1 cellular context compared by ENCODE assay signal in the genomic region with DNA sequence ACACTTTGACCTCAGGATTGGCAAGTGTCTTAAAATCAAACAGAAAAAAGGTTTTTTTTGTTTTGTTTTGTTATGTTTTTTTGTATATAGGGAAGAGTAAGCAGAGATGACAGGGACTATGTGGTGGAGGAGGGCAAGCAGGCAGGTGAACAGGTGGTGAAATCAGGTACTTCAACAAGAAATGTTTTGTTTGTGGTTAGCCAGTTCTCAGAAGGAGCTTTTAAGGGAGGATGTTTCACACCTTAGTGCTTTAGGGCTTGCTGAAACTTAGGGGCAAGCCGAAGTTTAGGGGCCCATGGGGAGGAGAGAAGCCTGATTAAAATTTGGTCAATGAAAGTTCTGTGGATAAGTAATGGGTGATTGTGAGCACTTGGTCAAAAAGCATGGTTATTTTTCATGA.
TF ChIP-seq lines count a peak whose summit lies in the region.

No MANE protein-coding gene starts in this region.

TF ChIP-seq in GM12878, 131 proteins besides CTCF, POLR2A, EP300 and RAD21 (continued from another document):
- TF ChIP-seq E2F8 (IDR thresholded peaks at IDR 0.05; ENCODE audit: low read depth, partially characterized antibody) (no peak), ZBED1 (IDR thresholded peaks at IDR 0.05; ENCODE audit: borderline replicate concordance) (no peak), NRF1 (conservative IDR thresholded peaks at IDR 0.05; ENCODE audit: low read depth, low read length) (no peak), HDGF (IDR thresholded peaks at IDR 0.05) (no peak)
- TF ChIP-seq, protein P1, sequence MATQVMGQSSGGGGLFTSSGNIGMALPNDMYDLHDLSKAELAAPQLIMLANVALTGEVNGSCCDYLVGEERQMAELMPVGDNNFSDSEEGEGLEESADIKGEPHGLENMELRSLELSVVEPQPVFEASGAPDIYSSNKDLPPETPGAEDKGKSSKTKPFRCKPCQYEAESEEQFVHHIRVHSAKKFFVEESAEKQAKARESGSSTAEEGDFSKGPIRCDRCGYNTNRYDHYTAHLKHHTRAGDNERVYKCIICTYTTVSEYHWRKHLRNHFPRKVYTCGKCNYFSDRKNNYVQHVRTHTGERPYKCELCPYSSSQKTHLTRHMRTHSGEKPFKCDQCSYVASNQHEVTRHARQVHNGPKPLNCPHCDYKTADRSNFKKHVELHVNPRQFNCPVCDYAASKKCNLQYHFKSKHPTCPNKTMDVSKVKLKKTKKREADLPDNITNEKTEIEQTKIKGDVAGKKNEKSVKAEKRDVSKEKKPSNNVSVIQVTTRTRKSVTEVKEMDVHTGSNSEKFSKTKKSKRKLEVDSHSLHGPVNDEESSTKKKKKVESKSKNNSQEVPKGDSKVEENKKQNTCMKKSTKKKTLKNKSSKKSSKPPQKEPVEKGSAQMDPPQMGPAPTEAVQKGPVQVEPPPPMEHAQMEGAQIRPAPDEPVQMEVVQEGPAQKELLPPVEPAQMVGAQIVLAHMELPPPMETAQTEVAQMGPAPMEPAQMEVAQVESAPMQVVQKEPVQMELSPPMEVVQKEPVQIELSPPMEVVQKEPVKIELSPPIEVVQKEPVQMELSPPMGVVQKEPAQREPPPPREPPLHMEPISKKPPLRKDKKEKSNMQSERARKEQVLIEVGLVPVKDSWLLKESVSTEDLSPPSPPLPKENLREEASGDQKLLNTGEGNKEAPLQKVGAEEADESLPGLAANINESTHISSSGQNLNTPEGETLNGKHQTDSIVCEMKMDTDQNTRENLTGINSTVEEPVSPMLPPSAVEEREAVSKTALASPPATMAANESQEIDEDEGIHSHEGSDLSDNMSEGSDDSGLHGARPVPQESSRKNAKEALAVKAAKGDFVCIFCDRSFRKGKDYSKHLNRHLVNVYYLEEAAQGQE (IDR thresholded peaks at IDR 0.05; ENCODE audit: low read depth, low read length), result no peak
